Comparison of ENCODE assay signal across 12 cellular contexts in the genomic region with DNA sequence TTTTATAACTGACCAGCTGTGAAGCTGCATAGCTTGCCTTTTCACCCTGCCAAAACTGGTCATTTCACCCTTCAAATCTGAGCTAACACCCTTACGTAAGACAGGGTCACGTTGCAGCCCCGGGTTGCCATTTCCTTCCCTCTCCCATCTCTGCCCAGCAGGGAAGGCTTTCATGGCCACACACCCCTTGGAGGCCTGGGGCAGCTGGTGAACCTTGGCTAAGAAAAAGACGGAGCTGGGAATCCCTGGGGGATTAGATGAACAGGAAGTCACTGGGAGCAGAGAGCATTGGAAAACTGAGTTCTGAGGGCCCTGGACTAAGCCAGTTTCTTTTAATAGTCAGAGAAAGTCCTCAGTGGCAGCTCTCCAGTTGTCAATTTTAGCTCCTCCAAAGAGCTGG.
DNase-seq lines count a peak whose midpoint lies in the region; ATAC-seq and TF ChIP-seq lines count a peak whose summit lies in the region.
"Had no signal": no experiment of that assay in that cellular context is flagged by ENCODE, and none has a peak within 500 bp of the region (broad histone marks: within the 10 kb centered on the region; RNA-seq: fewer than 3 reads in every experiment).

No MANE protein-coding gene starts in this region.

- H3K36me3 ChIP-seq in Peyer's patch: peaks cover 0 to 6% (median 0%) of the 10 kb centered on the region in 3 donors
- H3K36me3 ChIP-seq in esophagus (ENCODE audit: control insufficient read depth in 2 of 2, insufficient read depth in 2 of 2, low read length in 1 of 2): peaks cover 0 to 2% of the 10 kb centered on the region in 2 donors
- H3K36me3 ChIP-seq in lower lobe of right lung: no peaks in the 10 kb centered on the region
- no peaks in the 10 kb centered on the region for H3K36me3 ChIP-seq in thoracic aorta
- H3K36me3 ChIP-seq: pancreas had no signal

- peak; percentile 13 to 46 for ATAC-seq in lower lobe of right lung
- ATAC-seq in thoracic aorta (ENCODE audit: insufficient number of reproducible peaks, low FRiP score, low read depth): peak; percentile 79
- no peak for ATAC-seq in activated T-cell treated with anti-CD3 and anti-CD28 coated beads, Interleukin-2, amount 50 U/mL, for 4 hours
- no peak for ATAC-seq in GM18502 (IDR thresholded peaks at IDR 0.05; ENCODE audit: poor library complexity, unreplicated experiment)

- H3K27ac ChIP-seq in Peyer's patch (peak overlapping the region in 3 of 4 donors; percentile 7 to 30 (median 19)), esophagus (ENCODE audit: low read depth in 2 of 2, low read length in 1 of 2) (peak overlapping the region; percentile 0 to 61), lower lobe of right lung (peak overlapping the region; percentile 12), thoracic aorta (peak overlapping the region; percentile 84 to 86)
- H3K27ac ChIP-seq: pancreas, SK-N-MC had no signal

- no peak for TF ChIP-seq POLR2A in Peyer's patch (IDR thresholded peaks at IDR 0.05)

- H3K9me3 ChIP-seq in Peyer's patch (no peaks in the 10 kb centered on the region), esophagus (ENCODE audit: control insufficient read depth in 2 of 2, insufficient read depth in 1 of 2, low read depth in 1 of 2, low read length in 1 of 2) (no peaks in the 10 kb centered on the region), lower lobe of right lung (no peaks in the 10 kb centered on the region), thoracic aorta (no peaks in the 10 kb centered on the region)
- H3K9me3 ChIP-seq: pancreas had no signal

- no peaks in the 10 kb centered on the region for H3K27me3 Mint-ChIP-seq in activated T-cell treated with anti-CD3 and anti-CD28 coated beads, Interleukin-2, amount 50 U/mL, for 4 hours (ENCODE audit: low read depth)

- H3K4me1 Mint-ChIP-seq in activated T-cell treated with anti-CD3 and anti-CD28 coated beads, Interleukin-2, amount 50 U/mL, for 4 hours (ENCODE audit: low read depth): no peaks in the 10 kb centered on the region
- H3K4me1 Mint-ChIP-seq: central memory CD8-positive, alpha-beta T cell had no signal

- no peaks in the 10 kb centered on the region for H3K36me3 Mint-ChIP-seq in activated T-cell treated with anti-CD3 and anti-CD28 coated beads, Interleukin-2, amount 50 U/mL, for 4 hours (ENCODE audit: insufficient read depth)

- intact Hi-C loops in lower lobe of right lung (cut with DNase I): no loop called here

- H3K4me3 ChIP-seq in Peyer's patch (no peak overlapping the region), esophagus (ENCODE audit: low read depth in 1 of 2, low read length in 2 of 2) (no peak overlapping the region), lower lobe of right lung (no peak overlapping the region), thoracic aorta (no peak overlapping the region)
- H3K4me3 ChIP-seq: pancreas, SK-N-MC had no signal

- DNase-seq in Peyer's patch (no peak), lower lobe of right lung (no peak), thoracic aorta (ENCODE audit: low spot score) (no peak), NCI-H2171 (lab: John Stamatoyannopoulos, UW) (no peak), OCI-M2 (lab: John Stamatoyannopoulos, UW; ENCODE audit: unreplicated experiment) (no peak)
- no peak for DNase-seq in activated T-cell treated with anti-CD3 and anti-CD28 coated beads, Interleukin-2, amount 50 U/mL, for 4 hours
- DNase-seq: EL, pancreas had no signal

- TF ChIP-seq CTCF in Peyer's patch (IDR thresholded peaks at IDR 0.05) (no peak), lower lobe of right lung (IDR thresholded peaks at IDR 0.05) (no peak), thoracic aorta (IDR thresholded peaks at IDR 0.05) (no peak)

- H3K4me3 Mint-ChIP-seq in activated T-cell treated with anti-CD3 and anti-CD28 coated beads, Interleukin-2, amount 50 U/mL, for 4 hours: no peak overlapping the region
- H3K4me3 Mint-ChIP-seq: central memory CD8-positive, alpha-beta T cell had no signal

- 38 to 48% methylated on average over 4 of the region's 4 CpGs for WGBS in esophagus, 2 donors

- H3K9me3 Mint-ChIP-seq in activated T-cell treated with anti-CD3 and anti-CD28 coated beads, Interleukin-2, amount 50 U/mL, for 4 hours: no peaks in the 10 kb centered on the region
- H3K9me3 Mint-ChIP-seq: central memory CD8-positive, alpha-beta T cell had no signal

- no peaks in the 10 kb centered on the region for H3K4me1 ChIP-seq in Peyer's patch
- peaks cover 0 to 2% of the 10 kb centered on the region in 2 donors for H3K4me1 ChIP-seq in esophagus (ENCODE audit: control insufficient read depth in 2 of 2, insufficient read depth in 2 of 2, low read length in 1 of 2)
- H3K4me1 ChIP-seq in lower lobe of right lung: peaks cover 16% of the 10 kb centered on the region
- H3K4me1 ChIP-seq in thoracic aorta (ENCODE audit: control insufficient read depth in 1 of 2, low read depth in 2 of 2): peaks cover 28 to 48% of the 10 kb centered on the region in 2 donors

- H3K27me3 ChIP-seq in Peyer's patch (no peaks in the 10 kb centered on the region), esophagus (ENCODE audit: control insufficient read depth in 1 of 2, insufficient read depth in 2 of 2, low read length in 2 of 2) (no peaks in the 10 kb centered on the region), lower lobe of right lung (ENCODE audit: low read depth) (no peaks in the 10 kb centered on the region), thoracic aorta (replicated peaks; ENCODE audit: insufficient read depth) (no peaks in the 10 kb centered on the region)
- H3K27me3 ChIP-seq: pancreas had no signal

Comparison
In these comparisons a context has a peak if more than half of its experiments do, and no peak if none do; other contexts are left out.
1. H3K27ac ChIP-seq: peak in every context shown above with its lines; median percentile 85 in thoracic aorta; 30 in esophagus; 19 in Peyer's patch; 12 in lower lobe of right lung.
2. ATAC-seq: peak in lower lobe of right lung (2 of 2) and thoracic aorta (single experiment); none in activated T-cell treated with anti-CD3 and anti-CD28 coated beads, Interleukin-2, amount 50 U/mL, for 4 hours (0 of 2) and GM18502 (single experiment).